Comparison of ENCODE assay signal across 13 cellular contexts in genomic region chr20:37294262-37294981, GRCh38. TPM values are rescaled to one million over a fixed set of nuclear protein-coding genes. Genes with fewer than 3 reads are reported as not detected.
DNase-seq lines count a peak whose midpoint lies in the region; ATAC-seq and TF ChIP-seq lines count a peak whose summit lies in the region.
"Had no signal": no experiment of that assay in that cellular context is flagged by ENCODE, and none has a peak within 500 bp of the region (broad histone marks: within the 10 kb centered on the region; RNA-seq: fewer than 3 reads in every experiment).

No MANE protein-coding gene starts in this region.

- H3K14ac ChIP-seq in IMR-90 (replicated peaks; ENCODE audit: low read depth, low read length): peak overlapping the region; percentile 30; the same call in 1 of the 2 replicates

- H3K27ac ChIP-seq in IMR-90 (ENCODE audit: insufficient read depth, low read length): peak overlapping the region; percentile 61
- H3K27ac ChIP-seq in left lung: peak overlapping the region; percentile 57 to 87
- H3K27ac ChIP-seq in subcutaneous abdominal adipose tissue (ENCODE audit: low read depth, low read length): peak overlapping the region; percentile 34
- H3K27ac ChIP-seq: cardiac muscle cell had no signal

- H3K27ac Mint-ChIP-seq in WTC11: peak overlapping the region; percentile 45
- H3K27ac Mint-ChIP-seq: activated CD4-positive, alpha-beta T cell treated with anti-CD3 and anti-CD28 coated beads, Interleukin-2, amount 10 ng/mL, durations not matched to agents 7 days and 5 days; immature natural killer cell had no signal

- H4K8ac ChIP-seq in IMR-90 (ENCODE audit: low read depth in 2 of 2, low read length in 2 of 2): peak overlapping the region; percentile 19 to 32; a peak in 1 of 4 replicates

- no peak overlapping the region for H3K4me3 Mint-ChIP-seq in WTC11
- H3K4me3 Mint-ChIP-seq: activated CD4-positive, alpha-beta T cell treated with anti-CD3 and anti-CD28 coated beads, Interleukin-2, amount 10 ng/mL, durations not matched to agents 7 days and 5 days; immature natural killer cell had no signal

- TF ChIP-seq POLR2A in IMR-90 (IDR thresholded peaks at IDR 0.05; ENCODE audit: low read depth, low read length): 0 out of 2 replicates have a peak, but pooled peaks have one; percentile 26

- POLR2A ChIA-PET in IMR-90 (lab: Charles Lee; ENCODE audit: unreplicated experiment) (no interaction called here), WTC11 (lab: Charles Lee) (no interaction called here)

- H3K27me3 Mint-ChIP-seq in WTC11 (ENCODE audit: low read depth): no peaks in the 10 kb centered on the region
- H3K27me3 Mint-ChIP-seq: activated CD4-positive, alpha-beta T cell treated with anti-CD3 and anti-CD28 coated beads, Interleukin-2, amount 10 ng/mL, durations not matched to agents 7 days and 5 days had no signal

- ATAC-seq in IMR-90 (ENCODE audit: low read depth) (peak; percentile 46), WTC11 (no peak), left lung (peak; percentile 32), GM18517 (IDR thresholded peaks at IDR 0.05; ENCODE audit: unreplicated experiment) (no peak), HG03045 (IDR thresholded peaks at IDR 0.05; ENCODE audit: unreplicated experiment) (no peak), GM19467 (IDR thresholded peaks at IDR 0.05; ENCODE audit: unreplicated experiment) (no peak)

- peak overlapping the region; percentile 16; the same call in 1 of the 2 replicates for H3K4me2 ChIP-seq in IMR-90 (ENCODE audit: low read depth, low read length)

- H3K23ac ChIP-seq in IMR-90 (ENCODE audit: low read depth, low read length): peak overlapping the region; percentile 19

- peak overlapping the region; percentile 59 for H2BK120ac ChIP-seq in IMR-90 (ENCODE audit: low read depth, low read length)

- TF ChIP-seq RAD21 in IMR-90 (IDR thresholded peaks at IDR 0.05; ENCODE audit: low read length): no peak

- CTCF ChIA-PET in IMR-90 (lab: Yijun Ruan, JAX): interaction anchor here (0.7 kb wide), 1 partner anchor 249 kb away, joined by 3 read pairs; no protein-coding TSS in a partner anchor
- CTCF ChIA-PET in WTC11 (lab: Charles Lee): interaction anchor here (1.3 kb wide), 1 partner anchor 12 kb away, joined by 4 read pairs; no protein-coding TSS in a partner anchor

- in situ Hi-C loops in IMR-90 (cut with MboI; ENCODE audit: low sequenced_read_pairs): no loop called here

- H2BK15ac ChIP-seq in IMR-90 (ENCODE audit: low read depth, low read length): peak overlapping the region; percentile 57; the same call in 1 of the 3 replicates

- peak overlapping the region; percentile 17; the same call in 1 of the 2 replicates for H3K18ac ChIP-seq in IMR-90 (ENCODE audit: low read depth, low read length)

- H3K4ac ChIP-seq in IMR-90 (ENCODE audit: low read depth, low read length): peak overlapping the region; percentile 70

- H3K36me3 ChIP-seq in IMR-90 (ENCODE audit: control insufficient read depth, insufficient read depth, low read length): no peaks in the 10 kb centered on the region
- H3K36me3 ChIP-seq in left lung: peaks cover 0 to 24% of the 10 kb centered on the region in 2 donors
- H3K36me3 ChIP-seq in subcutaneous abdominal adipose tissue (ENCODE audit: control insufficient read depth in 5 of 5, insufficient read depth in 5 of 5, low read length in 5 of 5): peaks cover 0 to 8% (median 3%) of the 10 kb centered on the region in 5 donors

- H3K27me3 ChIP-seq in IMR-90 (ENCODE audit: control insufficient read depth, insufficient read depth, low read length) (no peaks in the 10 kb centered on the region), left lung (no peaks in the 10 kb centered on the region), subcutaneous abdominal adipose tissue (ENCODE audit: control insufficient read depth in 5 of 5, insufficient read depth in 4 of 5, low read length in 5 of 5) (no peaks in the 10 kb centered on the region)
- H3K27me3 ChIP-seq: cardiac muscle cell had no signal

- peaks cover 20% of the 10 kb centered on the region for H3K9me1 ChIP-seq in IMR-90 (ENCODE audit: insufficient read depth, low read length)

- H4K5ac ChIP-seq in IMR-90 (ENCODE audit: low read depth, low read length): peak overlapping the region; percentile 3; the same call in 1 of the 2 replicates

- peak overlapping the region; percentile 33 for H4K91ac ChIP-seq in IMR-90 (ENCODE audit: insufficient read depth, low read depth, low read length)

- H3K56ac ChIP-seq in IMR-90 (ENCODE audit: extremely low read depth, insufficient read depth, low read length): no peak overlapping the region

- no peak overlapping the region for H3K4me3 ChIP-seq in IMR-90 (ENCODE audit: insufficient read depth, low read depth, low read length)
- no peak overlapping the region for H3K4me3 ChIP-seq in left lung
- no peak overlapping the region for H3K4me3 ChIP-seq in subcutaneous abdominal adipose tissue (ENCODE audit: low read depth in 1 of 5, low read length in 5 of 5)
- H3K4me3 ChIP-seq: cardiac muscle cell had no signal

- H3K9me3 ChIP-seq in IMR-90 (ENCODE audit: control insufficient read depth, insufficient read depth, low read length): no peaks in the 10 kb centered on the region
- H3K9me3 ChIP-seq in left lung: no peaks in the 10 kb centered on the region
- H3K9me3 ChIP-seq in subcutaneous abdominal adipose tissue (ENCODE audit: control insufficient read depth in 5 of 5, low read length in 5 of 5): peaks cover 0 to 5% (median 0%) of the 10 kb centered on the region in 5 donors

- H4K20me1 ChIP-seq in IMR-90 (ENCODE audit: insufficient read depth, low read length): peaks cover 6% of the 10 kb centered on the region; the same call in 1 of the 2 replicates

- peaks cover 15% of the 10 kb centered on the region for H3K9me3 Mint-ChIP-seq in WTC11
- H3K9me3 Mint-ChIP-seq: activated CD4-positive, alpha-beta T cell treated with anti-CD3 and anti-CD28 coated beads, Interleukin-2, amount 10 ng/mL, durations not matched to agents 7 days and 5 days; immature natural killer cell had no signal

- TF ChIP-seq CTCF in IMR-90 (conservative IDR thresholded peaks at IDR 0.05; ENCODE audit: low read depth, low read length) (no peak), WTC11 (IDR thresholded peaks at IDR 0.05) (no peak), left lung (IDR thresholded peaks at IDR 0.05) (no peak)

- H2AK9ac ChIP-seq in IMR-90 (replicated peaks; ENCODE audit: low read depth, low read length, poor library complexity): no peak overlapping the region

- intact Hi-C loops in IMR-90 (cut with micrococcal nuclease): no loop called here
- intact Hi-C loops in left lung (cut with DNase I): no loop called here

- dilution Hi-C loops in IMR-90 (cut with HindIII; ENCODE audit: low sequenced_read_pairs, unreplicated experiment): no loop called here

- H2AK5ac ChIP-seq in IMR-90 (ENCODE audit: low read depth, low read length): peak overlapping the region; percentile 49

- H3K9ac ChIP-seq in IMR-90 (ENCODE audit: low read depth, low read length) (no peak overlapping the region; the same call in 1 of the 2 replicates), subcutaneous abdominal adipose tissue (ENCODE audit: low read length in 5 of 5) (no peak overlapping the region)

- H3K4me1 ChIP-seq in IMR-90 (ENCODE audit: control insufficient read depth, insufficient read depth, low read length) (peaks cover 22% of the 10 kb centered on the region), left lung (peaks cover 19 to 82% of the 10 kb centered on the region in 2 donors), subcutaneous abdominal adipose tissue (ENCODE audit: control insufficient read depth in 5 of 5, insufficient read depth in 5 of 5, low read length in 5 of 5) (peaks cover 3 to 40% (median 38%) of the 10 kb centered on the region in 5 donors)

- no CpG with 5 or more reads among the region's 6 CpGs for WGBS in IMR-90 (ENCODE audit: extremely low coverage in 2 of 2, insufficient read length in 1 of 2), 2 experiments

- H3K79me1 ChIP-seq in IMR-90 (ENCODE audit: low read depth in 1 of 2, low read length in 2 of 2): peaks cover 20 to 72% of the 10 kb centered on the region in 2 experiments

- peaks cover 18% of the 10 kb centered on the region for H3K4me1 Mint-ChIP-seq in WTC11

- H2AFZ ChIP-seq in IMR-90 (replicated peaks; ENCODE audit: low read length, poor library complexity): no peak overlapping the region

- peaks cover 35% of the 10 kb centered on the region for H3K36me3 Mint-ChIP-seq in WTC11

- H2BK5ac ChIP-seq in IMR-90 (ENCODE audit: low read depth, low read length, poor library complexity, severe bottlenecking): peak overlapping the region; percentile 73

- BruUV-seq in IMR-90 (replicated peaks; lab: Mats Ljungman, UMichigan): no TSS peak

- H2BK20ac ChIP-seq in IMR-90 (ENCODE audit: low read depth, low read length): peak overlapping the region; percentile 77

- DNase-seq in IMR-90: peak; percentile 77
- no peak for DNase-seq in WTC11 (ENCODE audit: low spot score)
- DNase-seq in left lung: no peak
- no peak for DNase-seq in superior temporal gyrus (ENCODE audit: extremely low spot score)
- DNase-seq: activated CD4-positive, alpha-beta T cell treated with anti-CD3 and anti-CD28 coated beads, Interleukin-2, amount 10 ng/mL, durations not matched to agents 7 days and 5 days; immature natural killer cell had no signal

TF ChIP-seq in IMR-90, 13 proteins besides CTCF, POLR2A, EP300 and RAD21 (continues in another document):
- no peak for TF ChIP-seq MXI1 (IDR thresholded peaks at IDR 0.05; ENCODE audit: borderline replicate concordance, low read depth, low read length)
- TF ChIP-seq MAZ (IDR thresholded peaks at IDR 0.05; ENCODE audit: borderline replicate concordance, low read depth, low read length): no peak

RNA-seq across cellular contexts. Expression of gene MANBAL, which starts 5.0 kb away (rescaled TPM):
- total RNA-seq in IMR-90 (2012; rRNA removed) (24.4 and 28.9 TPM in 2 replicates), WTC11 (2021) (41.7 to 48.6 TPM (median 48.5 TPM) in 3 replicates), left lung (10 to 100 TPM; 30.6 to 34.6 TPM)
- polyA plus RNA-seq in IMR-90 (2012; rRNA removed): 98.6 and 109 TPM in 2 replicates
- polyA plus RNA-seq in IMR-90 (2012; cell fraction: cytosol; rRNA removed): 51.7 and 91.4 TPM in 2 replicates
- polyA plus RNA-seq in IMR-90 (2012; cell fraction: nucleus; rRNA removed; ENCODE audit: low replicate concordance): 46.7 and 65.5 TPM in 2 replicates

RNA-seq across cellular contexts. Expression of gene GHRH, which starts 32.8 kb away (rescaled TPM):
- total RNA-seq in IMR-90 (2012; rRNA removed) (not detected in 2 replicates), WTC11 (2021) (0.74 TPM in 1 of 3 replicates, not detected in the others), left lung (not detected)
- not detected in 2 replicates for polyA plus RNA-seq in IMR-90 (2012; rRNA removed)
- polyA plus RNA-seq in IMR-90 (2012; cell fraction: cytosol; rRNA removed): not detected in 2 replicates
- polyA plus RNA-seq in IMR-90 (2012; cell fraction: nucleus; rRNA removed; ENCODE audit: low replicate concordance): not detected in 2 replicates
- total RNA-seq: activated CD4-positive, alpha-beta T cell treated with anti-CD3 and anti-CD28 coated beads, Interleukin-2, amount 10 ng/mL, durations not matched to agents 7 days and 5 days; HT-29; OCI-LY7 had no signal
- polyA plus RNA-seq: immature natural killer cell had no signal

RNA-seq across cellular contexts. Expression of gene SRC, which starts 51.5 kb away (rescaled TPM):
- 6.7 and 7.0 TPM in 2 replicates for total RNA-seq in IMR-90 (2012; rRNA removed)
- polyA plus RNA-seq in IMR-90 (2012; rRNA removed): 19.8 and 24.2 TPM in 2 replicates
- polyA plus RNA-seq in IMR-90 (2012; cell fraction: cytosol; rRNA removed): 10.7 and 21.0 TPM in 2 replicates
- polyA plus RNA-seq in IMR-90 (2012; cell fraction: nucleus; rRNA removed; ENCODE audit: low replicate concordance): 66.9 and 101 TPM in 2 replicates
- 27.4 to 33.3 TPM (median 30.4 TPM) in 3 replicates for total RNA-seq in WTC11 (2021)
- total RNA-seq in left lung: 10 to 100 TPM; 37.4 to 53.5 TPM

Comparison
In these comparisons a context has a peak if more than half of its experiments do, and no peak if none do; other contexts are left out.
1. ATAC-seq: peak in IMR-90 (single experiment) and left lung (single experiment); none in WTC11 (single experiment), GM18517 (single experiment), HG03045 (single experiment) and GM19467 (single experiment).
2. Peak in every context shown above with its lines, with median percentiles within 50 percentile points of each other: H3K27ac ChIP-seq.